Comparison of ENCODE assay signal across 9 cellular contexts in the genomic region with DNA sequence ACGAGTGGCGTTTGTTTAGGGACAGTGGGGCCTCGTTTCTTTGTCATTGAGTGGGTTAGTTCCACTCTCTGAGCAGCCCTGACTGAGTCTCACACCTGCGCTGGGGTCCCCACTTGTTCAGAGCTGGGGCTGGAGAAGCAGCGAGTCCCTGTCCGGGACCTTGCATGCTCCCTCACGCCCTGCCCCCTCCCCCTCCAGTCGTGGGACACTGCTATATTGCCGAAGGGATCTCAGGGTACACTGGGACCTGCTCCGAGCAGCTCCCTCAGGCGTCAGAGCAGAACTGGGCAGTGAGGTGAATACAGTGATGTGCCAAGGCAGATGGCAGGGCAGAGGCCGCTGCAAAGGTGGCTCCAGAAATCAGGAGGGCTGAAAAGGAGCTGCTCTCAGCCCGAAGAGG. TPM values are rescaled to one million over a fixed set of nuclear protein-coding genes. Genes with fewer than 3 reads are reported as not detected.
DNase-seq lines count a peak whose midpoint lies in the region; ATAC-seq, FAIRE-seq and TF ChIP-seq lines count a peak whose summit lies in the region.
"Had no signal": no experiment of that assay in that cellular context is flagged by ENCODE, and none has a peak within 500 bp of the region (broad histone marks: within the 10 kb centered on the region; RNA-seq: fewer than 3 reads in every experiment).

No MANE protein-coding gene starts in this region.

- H3K36me3 Mint-ChIP-seq in Calu3 (ENCODE audit: insufficient read depth, unreplicated experiment), result peaks cover 5% of the 10 kb centered on the region

- peaks cover 0 to 16% (median 0%) of the 10 kb centered on the region in 3 donors for H3K4me1 ChIP-seq in pancreas

- no peaks in the 10 kb centered on the region for H3K27me3 ChIP-seq in pancreas

- WGBS in pancreas, 2 donors, result 83 to 91% methylated on average over 13 of the region's 13 CpGs

- no peaks in the 10 kb centered on the region for H3K4me1 Mint-ChIP-seq in Calu3 (ENCODE audit: low read depth, unreplicated experiment)

- H3K27me3 Mint-ChIP-seq in Calu3 (ENCODE audit: unreplicated experiment), result no peaks in the 10 kb centered on the region

- H3K4me3 Mint-ChIP-seq in Calu3 (ENCODE audit: low read depth, unreplicated experiment), result no peak overlapping the region

- TF ChIP-seq CTCF in Calu3 (IDR thresholded peaks at IDR 0.05; ENCODE audit: unreplicated experiment) (no peak), pancreas (IDR thresholded peaks at IDR 0.05) (no peak)

- H3K9me3 Mint-ChIP-seq in Calu3 (ENCODE audit: low read depth, unreplicated experiment), result no peaks in the 10 kb centered on the region

- no peak overlapping the region for H3K27ac ChIP-seq in pancreas

- no peaks in the 10 kb centered on the region for H3K9me3 ChIP-seq in pancreas

- no peaks in the 10 kb centered on the region for H3K36me3 ChIP-seq in pancreas

- FAIRE-seq in pancreas (lab: Jason Lieb, UNC), result no peak
- FAIRE-seq: G401.6 had no signal

- intact Hi-C loops in Calu3 (cut with micrococcal nuclease; ENCODE audit: unreplicated experiment) (no loop called here), pancreas (cut with DNase I) (no loop called here)

- BruUV-seq in Calu3 (replicated peaks; lab: Mats Ljungman, UMichigan), result no TSS peak

- no peak overlapping the region for H3K4me3 ChIP-seq in pancreas

- ATAC-seq in GM19452 (IDR thresholded peaks at IDR 0.05; ENCODE audit: unreplicated experiment) (peak; percentile 18), HG03460 (IDR thresholded peaks at IDR 0.05; ENCODE audit: unreplicated experiment) (peak; percentile 18), left lobe of liver (no peak), pancreas (no peak)

- DNase-seq in AG20443 (ENCODE audit: low spot score) (peak; percentile 8), germinal center (ENCODE audit: low spot score) (peak; percentile 30), iPS-NIHi7 (ENCODE audit: extremely low spot score) (no peak), Calu3 (no peak), left lobe of liver (ENCODE audit: low spot score) (no peak), pancreas (no peak)

- CTCF ChIA-PET in Calu3 (lab: Charles Lee), result no interaction called here

- no peak overlapping the region for H3K27ac Mint-ChIP-seq in Calu3 (ENCODE audit: unreplicated experiment)

RNA-seq across cellular contexts. Expression of a gene that starts 59.9 kb away (rescaled TPM):
- total RNA-seq in Calu3 (2022) (14.1 and 22.9 TPM in 2 replicates), left lobe of liver (91.9 TPM), pancreas (10 to 100 TPM; 28.6 to 57.1 (median 37.2) TPM)
- 10 to 100 TPM; 12.3 to 18.7 TPM for polyA plus RNA-seq in pancreas

Comparison
In these comparisons a context has a peak if more than half of its experiments do, and no peak if none do; other contexts are left out.
1. DNase-seq: peak in AG20443 (single experiment) and germinal center (single experiment); none in iPS-NIHi7 (single experiment), Calu3 (single experiment), left lobe of liver (single experiment) and pancreas (0 of 6).
2. ATAC-seq: peak in GM19452 (single experiment) and HG03460 (single experiment); none in left lobe of liver (single experiment) and pancreas (0 of 4).